In the genomic region with DNA sequence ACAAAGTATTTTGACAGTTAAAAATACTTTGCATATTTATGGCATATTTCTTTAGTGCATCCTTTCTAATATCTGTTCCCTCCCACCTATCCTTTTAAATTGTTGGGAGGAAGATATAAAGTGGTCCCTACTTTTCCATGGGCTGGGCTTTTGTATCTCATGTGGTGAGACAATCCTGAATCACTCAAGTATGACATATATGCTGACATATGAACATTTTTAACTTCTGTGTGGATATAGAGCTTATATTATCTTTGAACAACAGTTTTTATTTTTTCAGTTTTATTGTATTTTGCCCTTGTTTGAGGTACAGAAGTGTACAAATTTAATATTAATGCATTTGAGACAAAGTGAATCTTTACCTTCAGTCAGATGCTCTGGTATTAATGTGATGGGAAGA, we compare ENCODE assay signal across 12 cellular contexts. TPM values are rescaled to one million over a fixed set of nuclear protein-coding genes. Genes with fewer than 3 reads are reported as not detected.
DNase-seq lines count a peak whose midpoint lies in the region; FAIRE-seq and TF ChIP-seq lines count a peak whose summit lies in the region.
"Had no signal": no experiment of that assay in that cellular context is flagged by ENCODE, and none has a peak within 500 bp of the region (broad histone marks: within the 10 kb centered on the region; RNA-seq: fewer than 3 reads in every experiment).

No MANE protein-coding gene starts in this region.

- H3K4me1 Mint-ChIP-seq in CD14-positive monocyte (peaks cover 30% of the 10 kb centered on the region), nephron (peaks cover 29% of the 10 kb centered on the region)

- H2AFZ ChIP-seq in KMS-11 (ENCODE audit: low read depth), result no peak overlapping the region

- TF ChIP-seq CTCF in CD14-positive monocyte (IDR thresholded peaks at IDR 0.05) (no peak), KMS-11 (conservative IDR thresholded peaks at IDR 0.05; ENCODE audit: low read depth, low read length) (no peak), bronchial epithelial cell (IDR thresholded peaks at IDR 0.05; ENCODE audit: insufficient read depth, low read length, severe bottlenecking) (no peak), nephron (IDR thresholded peaks at IDR 0.05; ENCODE audit: unreplicated experiment in 3 of 3) (no peak)

- H3K9ac ChIP-seq in KMS-11, result no peak overlapping the region

- 0 out of 2 replicates have a peak, but pooled peaks cover 5% of the 10 kb centered on the region for H4K20me1 ChIP-seq in KMS-11 (ENCODE audit: insufficient read depth)

- no peaks in the 10 kb centered on the region for H3K27me3 ChIP-seq in KMS-11 (ENCODE audit: insufficient read depth, low read depth)
- no peaks in the 10 kb centered on the region for H3K27me3 ChIP-seq in bronchial epithelial cell (ENCODE audit: control insufficient read depth, insufficient read depth, low read length)
- H3K27me3 ChIP-seq: Peyer's patch had no signal

- H3K4me3 ChIP-seq in KMS-11 (IDR thresholded peaks at IDR 0.05; ENCODE audit: insufficient read depth, low read depth, low read length) (no peak overlapping the region), bronchial epithelial cell (ENCODE audit: low read depth, low read length) (no peak overlapping the region)
- H3K4me3 ChIP-seq: Peyer's patch had no signal

- H3K27ac ChIP-seq in KMS-11, result no peak overlapping the region; the same call in 1 of the 2 replicates
- H3K27ac ChIP-seq: Peyer's patch had no signal

- DNase-seq in CD14-positive monocyte (ENCODE audit: low spot score) (no peak), bronchial epithelial cell (ENCODE audit: low read depth) (peak; percentile 34), NCI-H1930 (lab: John Stamatoyannopoulos, UW) (no peak), GOT3 (lab: John Stamatoyannopoulos, UW) (no peak), GM12891 (ENCODE audit: insufficient read length, low spot score) (no peak), AG20443 (ENCODE audit: low spot score) (no peak)
- DNase-seq: activated CD8-positive, alpha-beta memory T cell treated with anti-CD3 and anti-CD28 coated beads, Interleukin-2, amount 50 U/mL, for 48 hours; NCI-H2171; Peyer's patch; stimulated activated CD4-positive, alpha-beta T cell treated with anti-CD3 and anti-CD28 coated beads, Interleukin-15, amount 100 ng/mL, for 24 hours had no signal

- intact Hi-C loops in CD14-positive monocyte (cut with micrococcal nuclease), result loop anchor here in 1 of 2 donors (10.0 kb wide), 1 partner anchor 203 kb away; the partner anchor contains the start of gene GJA3

- FAIRE-seq in bronchial epithelial cell (lab: Jason Lieb, UNC) (no peak), GM12891 (lab: Jason Lieb, UNC) (no peak)

- H3K4me1 ChIP-seq in KMS-11 (ENCODE audit: low read depth, poor library complexity, severe bottlenecking), result peaks cover 33% of the 10 kb centered on the region

- H3K36me3 Mint-ChIP-seq in CD14-positive monocyte (peaks cover 23 to 30% of the 10 kb centered on the region in 2 donors), nephron (ENCODE audit: low read depth) (peaks cover 34% of the 10 kb centered on the region)

- no peak for TF ChIP-seq POLR2A in GM12891 (IDR thresholded peaks at IDR 0.05; ENCODE audit: low read depth, low read length)

- H3K36me3 ChIP-seq in KMS-11 (ENCODE audit: insufficient read depth), result peaks cover 6% of the 10 kb centered on the region; the same call in 1 of the 2 replicates
- peaks cover 2% of the 10 kb centered on the region for H3K36me3 ChIP-seq in bronchial epithelial cell (ENCODE audit: control insufficient read depth, insufficient read depth, low read length)

- H3K9me3 Mint-ChIP-seq in CD14-positive monocyte (no peaks in the 10 kb centered on the region), nephron (no peaks in the 10 kb centered on the region)

- H3K79me2 ChIP-seq in KMS-11 (ENCODE audit: insufficient read depth, low read depth), result peaks cover 51% of the 10 kb centered on the region

- H3K4me3 Mint-ChIP-seq in CD14-positive monocyte, result peak overlapping the region in 1 of 2 donors; percentile 57
- H3K4me3 Mint-ChIP-seq in nephron, result peak overlapping the region; percentile 48 to 98 (median 81)

- H3K4me2 ChIP-seq in KMS-11, result peak overlapping the region; percentile 85

- no peaks in the 10 kb centered on the region for H3K27me3 Mint-ChIP-seq in CD14-positive monocyte (ENCODE audit: low read depth in 3 of 3)
- H3K27me3 Mint-ChIP-seq in nephron (ENCODE audit: low read depth), result no peaks in the 10 kb centered on the region

- H3K27ac Mint-ChIP-seq in CD14-positive monocyte (peak overlapping the region; percentile 62 to 89 (median 73)), nephron (peak overlapping the region in 1 of 3 experiments; percentile 2)

TF ChIP-seq in GM12891, 5 proteins besides CTCF, POLR2A, EP300 and RAD21:
- TF ChIP-seq POLR2AphosphoS5 (IDR thresholded peaks at IDR 0.05; ENCODE audit: low read depth, low read length) (no peak), POU2F2 (IDR thresholded peaks at IDR 0.05; ENCODE audit: low read depth, low read length) (no peak), TAF1 (IDR thresholded peaks at IDR 0.05; ENCODE audit: low read depth, low read length) (no peak), SPI1 (IDR thresholded peaks at IDR 0.05; ENCODE audit: low read depth, low read length) (no peak), PAX5 (IDR thresholded peaks at IDR 0.05; ENCODE audit: insufficient read depth, low read length, severe bottlenecking) (no peak)

RNA-seq across cellular contexts. Expression of gene ZMYM2, which starts 3.4 kb away (rescaled TPM):
- 1 to 10 TPM; 6.7 to 8.5 TPM for polyA plus RNA-seq in CD14-positive monocyte
- 61.1 and 71.2 TPM in 2 replicates for total RNA-seq in bronchial epithelial cell
- 17.0 TPM for polyA plus RNA-seq in GM12891 (2012; ENCODE audit: low read depth, missing spikeins)
